ENCODE assay signal across 8 cellular contexts in the genomic region with DNA sequence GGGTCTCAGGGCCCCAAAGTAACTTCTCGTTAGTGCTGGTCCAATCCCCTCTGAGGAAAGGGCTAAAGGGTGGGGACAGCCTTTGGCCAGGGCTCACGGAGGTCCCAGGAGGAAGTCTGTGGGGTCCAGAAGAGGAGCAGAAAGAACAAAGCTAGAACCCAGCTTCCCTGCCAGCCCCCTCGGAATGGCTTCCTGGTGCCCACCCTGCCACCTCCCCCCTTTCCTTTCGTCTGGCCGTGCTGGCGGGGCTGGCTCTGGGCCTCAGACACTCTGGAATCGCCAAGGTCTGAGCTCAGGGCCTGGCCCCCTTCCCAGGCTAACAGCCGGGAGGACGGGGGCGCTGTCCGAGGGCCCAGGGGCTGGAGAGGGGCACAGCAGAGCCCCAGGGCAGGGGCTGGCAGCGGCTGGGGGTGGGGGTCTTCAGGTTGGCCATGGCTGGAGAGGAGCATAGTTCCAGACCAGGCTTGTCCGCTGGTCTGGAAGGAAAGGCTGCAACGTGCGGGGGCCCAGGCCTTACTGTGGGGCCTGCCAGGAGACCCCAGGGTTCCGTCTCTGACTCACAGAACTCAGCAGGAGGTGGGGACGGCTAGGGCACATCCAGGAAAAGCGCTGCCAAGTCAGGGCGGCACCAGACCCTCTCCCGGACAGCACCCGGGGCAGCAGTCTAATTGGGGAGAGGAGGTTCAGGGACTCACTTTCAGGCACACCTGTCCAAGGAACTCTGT. TPM values are rescaled to one million over a fixed set of nuclear protein-coding genes. Genes with fewer than 3 reads are reported as not detected.
DNase-seq lines count a peak whose midpoint lies in the region; TF ChIP-seq lines count a peak whose summit lies in the region.

No MANE protein-coding gene starts in this region.

- H3K27ac ChIP-seq in 22Rv1 (peak overlapping the region; percentile 76), mesenchymal stem cell (ENCODE audit: low read length, poor library complexity, severe bottlenecking) (peak overlapping the region; percentile 92)

- peak overlapping the region; percentile 94 for H4K8ac ChIP-seq in mesenchymal stem cell (ENCODE audit: low read length)

- peaks cover 0 to 2% of the 10 kb centered on the region in 2 experiments for H3K36me3 ChIP-seq in mesenchymal stem cell (ENCODE audit: control insufficient read depth in 1 of 2, insufficient read depth in 2 of 2, low read depth in 1 of 2, low read length in 2 of 2)

- H3K79me1 ChIP-seq in mesenchymal stem cell (replicated peaks; ENCODE audit: low read length, poor library complexity, severe bottlenecking), result peaks cover 10% of the 10 kb centered on the region

- peak overlapping the region; percentile 92 for H4K91ac ChIP-seq in mesenchymal stem cell (ENCODE audit: low read length)

- H2BK12ac ChIP-seq in mesenchymal stem cell (ENCODE audit: low read length in 2 of 2), result peak overlapping the region; percentile 65 to 92

- H3K4me3 ChIP-seq in mesenchymal stem cell (ENCODE audit: insufficient read depth in 1 of 2, low read depth in 1 of 2, low read length in 2 of 2), result peak overlapping the region; percentile 14 to 71

- peak overlapping the region; percentile 69 for H3K4me2 ChIP-seq in mesenchymal stem cell (ENCODE audit: low read length, poor library complexity, severe bottlenecking)

- intact Hi-C loops in posterior vena cava (cut with DNase I), result loop anchor here in 1 of 2 donors (5.0 kb wide), 1 partner anchor 403 kb away; the partner anchor contains the start of gene SART1

- no peaks in the 10 kb centered on the region for H3K36me3 Mint-ChIP-seq in type B pancreatic cell

- H3K4ac ChIP-seq in mesenchymal stem cell (ENCODE audit: low read depth in 1 of 2, low read length in 2 of 2), result peak overlapping the region; percentile 54 to 79

- peak overlapping the region in 1 of 2 experiments; percentile 39 for H3K23ac ChIP-seq in mesenchymal stem cell (ENCODE audit: low read length in 2 of 2)

- no peaks in the 10 kb centered on the region for H3K9me3 ChIP-seq in mesenchymal stem cell (ENCODE audit: control insufficient read depth, low read length)

- H3K4me1 Mint-ChIP-seq in type B pancreatic cell (ENCODE audit: unreplicated experiment), result peaks cover 42% of the 10 kb centered on the region

- TF ChIP-seq CTCF in 22Rv1 (IDR thresholded peaks at IDR 0.05) (no peak), type B pancreatic cell (conservative IDR thresholded peaks at IDR 0.05) (no peak)

- 73% methylated on average over 21 of the region's 21 CpGs for WGBS in mesenchymal stem cell

- H2BK15ac ChIP-seq in mesenchymal stem cell (ENCODE audit: low read depth, poor library complexity, severe bottlenecking), result peak overlapping the region; percentile 92

- H3K4me1 ChIP-seq in mesenchymal stem cell (ENCODE audit: control insufficient read depth, insufficient read depth, low read depth, low read length), result peaks cover 57% of the 10 kb centered on the region

- TF ChIP-seq EP300 in Ishikawa (IDR thresholded peaks at IDR 0.05; ENCODE audit: borderline replicate concordance), result peak; percentile 93

- H3K9ac ChIP-seq in mesenchymal stem cell (ENCODE audit: low read length), result peak overlapping the region; percentile 81

- H3K27me3 ChIP-seq in mesenchymal stem cell (ENCODE audit: control insufficient read depth in 1 of 2, insufficient read depth in 1 of 2, low read length in 2 of 2), result no peaks in the 10 kb centered on the region

- H3K27me3 Mint-ChIP-seq in type B pancreatic cell, result peaks cover 2% of the 10 kb centered on the region

- peak overlapping the region; percentile 62 for H2BK5ac ChIP-seq in mesenchymal stem cell (ENCODE audit: low read depth, low read length, poor library complexity, severe bottlenecking)

- H3K14ac ChIP-seq in mesenchymal stem cell (ENCODE audit: low read length in 2 of 2), result peak overlapping the region in 1 of 2 experiments; percentile 35

- peak; percentile 1; the same call in 1 of the 2 replicates for TF ChIP-seq RAD21 in Ishikawa (IDR thresholded peaks at IDR 0.05; ENCODE audit: low read depth)

- DNase-seq in cerebellar cortex (ENCODE audit: low spot score), result peak; percentile 57
- DNase-seq in mesenchymal stem cell, result no peak
- DNase-seq in type B pancreatic cell (ENCODE audit: extremely low spot score, unreplicated experiment), result no peak
- DNase-seq in HPDE6-E6E7 (ENCODE audit: extremely low spot score), result no peak
- DNase-seq in posterior vena cava (ENCODE audit: low spot score), result no peak
- DNase-seq in AML-193 (lab: John Stamatoyannopoulos, UW), result no peak

- H3K9me3 Mint-ChIP-seq in type B pancreatic cell, result no peaks in the 10 kb centered on the region

- peak overlapping the region; percentile 90 for H2AK5ac ChIP-seq in mesenchymal stem cell (ENCODE audit: low read length, severe bottlenecking)

- peak overlapping the region; percentile 92 for H3K27ac Mint-ChIP-seq in type B pancreatic cell

- peak overlapping the region; percentile 82 to 89 for H3K18ac ChIP-seq in mesenchymal stem cell (ENCODE audit: low read depth in 1 of 2, low read length in 2 of 2)

- H2BK120ac ChIP-seq in mesenchymal stem cell (ENCODE audit: low read depth, low read length), result peak overlapping the region; percentile 98

- H3K4me3 Mint-ChIP-seq in type B pancreatic cell, result peak overlapping the region; percentile 74

- H2AFZ ChIP-seq in mesenchymal stem cell (ENCODE audit: low read depth, low read length), result no peak overlapping the region

TF ChIP-seq in Ishikawa, 13 proteins besides CTCF, POLR2A, EP300 and RAD21 (continues in another document):
- TF ChIP-seq YY1 (IDR thresholded peaks at IDR 0.05; ENCODE audit: low read depth) (0 out of 2 replicates have a peak, but pooled peaks have one; percentile 42), CREB1 (IDR thresholded peaks at IDR 0.05; ENCODE audit: low read depth) (no peak), FOXM1 (IDR thresholded peaks at IDR 0.05; ENCODE audit: borderline replicate concordance, low read depth) (peak; percentile 86), TCF12 (IDR thresholded peaks at IDR 0.05; ENCODE audit: low read depth) (peak; percentile 96), TAF1 (IDR thresholded peaks at IDR 0.05; ENCODE audit: low read depth) (no peak), ZBTB7A (IDR thresholded peaks at IDR 0.05; ENCODE audit: low read depth) (peak; percentile 97), USF1 (IDR thresholded peaks at IDR 0.05) (no peak; the same call in 1 of the 2 replicates), EGR1 (IDR thresholded peaks at IDR 0.05) (no peak; the same call in none of the 2 replicates), CEBPB (IDR thresholded peaks at IDR 0.05) (peak; percentile 48; the same call in 1 of the 2 replicates), TEAD4 (IDR thresholded peaks at IDR 0.05) (peak; percentile 64), NFIC (IDR thresholded peaks at IDR 0.05) (peak; percentile 99)
- TF ChIP-seq, protein P1, sequence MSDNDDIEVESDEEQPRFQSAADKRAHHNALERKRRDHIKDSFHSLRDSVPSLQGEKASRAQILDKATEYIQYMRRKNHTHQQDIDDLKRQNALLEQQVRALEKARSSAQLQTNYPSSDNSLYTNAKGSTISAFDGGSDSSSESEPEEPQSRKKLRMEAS (IDR thresholded peaks at IDR 0.05), result peak; percentile 64

RNA-seq across cellular contexts. Expression of gene LTBP3, which starts 0.8 kb away (rescaled TPM):
- 52.8 TPM for polyA plus RNA-seq in mesenchymal stem cell (2013, experiment 1 of 2)
- 46.9 TPM for polyA plus RNA-seq in mesenchymal stem cell (2013, experiment 2 of 2)
- total RNA-seq in type B pancreatic cell (ENCODE audit: low replicate concordance), result 71.8 and 74.1 TPM in 2 replicates
- 100 to 1,000 TPM; 127 to 196 TPM for total RNA-seq in posterior vena cava

RNA-seq across cellular contexts. Expression of gene ZNRD2, which starts 11.3 kb away (rescaled TPM):
- 64.9 TPM for polyA plus RNA-seq in mesenchymal stem cell (2013, experiment 1 of 2)
- 59.8 TPM for polyA plus RNA-seq in mesenchymal stem cell (2013, experiment 2 of 2)
- total RNA-seq in type B pancreatic cell (ENCODE audit: low replicate concordance), result 32.2 and 33.9 TPM in 2 replicates
- total RNA-seq in posterior vena cava, result 10 to 100 TPM; 29.2 to 29.5 TPM

RNA-seq across cellular contexts. Expression of gene FAM89B, which starts 13.4 kb away (rescaled TPM):
- 50.0 TPM for polyA plus RNA-seq in mesenchymal stem cell (2013, experiment 1 of 2)
- polyA plus RNA-seq in mesenchymal stem cell (2013, experiment 2 of 2), result 53.5 TPM
- total RNA-seq in type B pancreatic cell (ENCODE audit: low replicate concordance) (55.7 and 56.1 TPM in 2 replicates), posterior vena cava (10 to 100 TPM; 43.3 to 53.0 TPM)

RNA-seq across cellular contexts. Expression of gene EHBP1L1, which starts 16.9 kb away (rescaled TPM):
- polyA plus RNA-seq in mesenchymal stem cell (2013, experiment 1 of 2), result 22.5 TPM
- polyA plus RNA-seq in mesenchymal stem cell (2013, experiment 2 of 2), result 22.6 TPM
- total RNA-seq in type B pancreatic cell (ENCODE audit: low replicate concordance) (10.9 and 14.7 TPM in 2 replicates), posterior vena cava (100 to 1,000 TPM; 190 to 223 TPM)

RNA-seq across cellular contexts. Expression of gene SCYL1, which starts 34.1 kb away (rescaled TPM):
- polyA plus RNA-seq in mesenchymal stem cell (2013, experiment 1 of 2), result 114 TPM
- polyA plus RNA-seq in mesenchymal stem cell (2013, experiment 2 of 2), result 115 TPM
- total RNA-seq in type B pancreatic cell (ENCODE audit: low replicate concordance) (79.4 and 80.4 TPM in 2 replicates), posterior vena cava (10 to 100 TPM; 66.3 to 74.3 TPM)
